Comparison of ENCODE assay signal across 21 cellular contexts in the genomic region with DNA sequence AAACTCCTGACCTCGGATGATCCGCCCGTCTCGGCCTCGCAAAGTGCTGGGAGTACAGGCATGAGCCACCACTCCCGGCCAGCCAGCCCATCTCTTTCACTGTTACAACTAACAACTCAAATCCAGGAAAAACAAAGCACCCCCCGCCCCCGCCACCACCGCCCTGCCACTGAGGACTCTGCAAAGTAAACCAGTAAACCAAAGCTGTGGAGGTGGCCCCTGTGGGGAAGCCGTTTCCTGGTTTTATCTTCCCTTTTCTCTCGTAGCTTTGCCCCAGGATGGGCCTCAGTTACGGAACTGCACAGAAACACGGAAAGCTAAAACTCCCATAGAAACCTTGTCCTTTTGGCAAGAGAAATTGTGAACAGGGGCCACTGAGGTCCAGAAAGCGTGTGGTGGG. TPM values are rescaled to one million over a fixed set of nuclear protein-coding genes. Genes with fewer than 3 reads are reported as not detected.
DNase-seq lines count a peak whose midpoint lies in the region; ATAC-seq and TF ChIP-seq lines count a peak whose summit lies in the region.
"Had no signal": no experiment of that assay in that cellular context is flagged by ENCODE, and none has a peak within 500 bp of the region (broad histone marks: within the 10 kb centered on the region; RNA-seq: fewer than 3 reads in every experiment).

No MANE protein-coding gene starts in this region.

- peak overlapping the region in 10 of 11 experiments; percentile 9 to 77 (median 44); a peak in 17 of 22 replicates for H3K4me2 ChIP-seq in BLaER1 treated with 17β-estradiol and CSF1 and Interleukin-3, amounts not matched to agents 10 nM and 100 nM
- H3K4me2 ChIP-seq: GM23338 had no signal

- no peak overlapping the region for H3K27ac ChIP-seq in BLaER1 treated with 17β-estradiol and CSF1 and Interleukin-3, amounts not matched to agents 10 nM and 100 nM
- H3K27ac ChIP-seq in foreskin keratinocyte, result no peak overlapping the region

- peaks cover 0 to 29% (median 7%) of the 10 kb centered on the region in 11 experiments; a peak in 10 of 22 replicates for H4K20me1 ChIP-seq in BLaER1 treated with 17β-estradiol and CSF1 and Interleukin-3, amounts not matched to agents 10 nM and 100 nM

- peak overlapping the region; percentile 84 for H3K27ac Mint-ChIP-seq in dendritic cell treated with granulocyte-macrophage colony-stimulating factor and Interleukin-4, amounts not matched to agents 40 ng/mL and 50 ng/mL, for 4 days
- H3K27ac Mint-ChIP-seq: CD4-positive, CD25-positive, alpha-beta regulatory T cell; GM23338 had no signal

- peaks cover 20% of the 10 kb centered on the region for H3K27me3 Mint-ChIP-seq in dendritic cell treated with granulocyte-macrophage colony-stimulating factor and Interleukin-4, amounts not matched to agents 40 ng/mL and 50 ng/mL, for 4 days

- no peak overlapping the region for H3K4me3 ChIP-seq in BLaER1 treated with 17β-estradiol and CSF1 and Interleukin-3, amounts not matched to agents 10 nM and 100 nM
- H3K4me3 ChIP-seq in H7 (ENCODE audit: insufficient read depth, low read depth, low read length), result no peak overlapping the region
- H3K4me3 ChIP-seq: GM23338, MG63 had no signal

- no peak for ATAC-seq in foreskin keratinocyte
- ATAC-seq: GM23338, HepG2 had no signal

- H3K27me3 ChIP-seq in BLaER1 treated with 17β-estradiol and CSF1 and Interleukin-3, amounts not matched to agents 10 nM and 100 nM, result peaks cover 25 to 44% (median 38%) of the 10 kb centered on the region in 11 experiments
- H3K27me3 ChIP-seq in H7 (ENCODE audit: control insufficient read depth, insufficient read depth, low read length) (peaks cover 8% of the 10 kb centered on the region), foreskin keratinocyte (peaks cover 46% of the 10 kb centered on the region)

- peak overlapping the region; percentile 32 for H3K4me3 Mint-ChIP-seq in dendritic cell treated with granulocyte-macrophage colony-stimulating factor and Interleukin-4, amounts not matched to agents 40 ng/mL and 50 ng/mL, for 4 days
- H3K4me3 Mint-ChIP-seq: CD4-positive, CD25-positive, alpha-beta regulatory T cell; GM23338 had no signal

- H3K36me3 ChIP-seq in BLaER1 treated with 17β-estradiol and CSF1 and Interleukin-3, amounts not matched to agents 10 nM and 100 nM, result peaks cover 0 to 4% (median 0%) of the 10 kb centered on the region in 11 experiments; a peak in 1 of 22 replicates
- no peaks in the 10 kb centered on the region for H3K36me3 ChIP-seq in H7 (replicated peaks; ENCODE audit: control insufficient read depth, insufficient read depth, low read length)
- H3K36me3 ChIP-seq: MG63 had no signal

- intact Hi-C loops in dendritic cell treated with granulocyte-macrophage colony-stimulating factor and Interleukin-4, amounts not matched to agents 40 ng/mL and 50 ng/mL, for 4 days (cut with micrococcal nuclease), result no loop called here

- peak; percentile 36 for DNase-seq in H7
- DNase-seq in NOMO-1 treated with DMSO at 0.1 percent for 48 hours (lab: John Stamatoyannopoulos, UW; ENCODE audit: unreplicated experiment), result peak; percentile 50
- DNase-seq in RPMI8226, result no peak
- no peak for DNase-seq in epidermal melanocyte (ENCODE audit: insufficient read length, low spot score)
- DNase-seq in foreskin keratinocyte, result no peak
- DNase-seq in NCI-H1105 (lab: John Stamatoyannopoulos, UW), result no peak
- DNase-seq: Caco-2; CD4-positive, CD25-positive, alpha-beta regulatory T cell; EL; MG63; NCI-H146; NCI-H2081; NCI-H510A treated with DMSO at 0.1 percent for 48 hours; NCI-H82; OCI-M1; SIG-M5; SW 1271 had no signal

- H3K9ac ChIP-seq in BLaER1 treated with 17β-estradiol and CSF1 and Interleukin-3, amounts not matched to agents 10 nM and 100 nM, result no peak overlapping the region

- H3K36me3 Mint-ChIP-seq in dendritic cell treated with granulocyte-macrophage colony-stimulating factor and Interleukin-4, amounts not matched to agents 40 ng/mL and 50 ng/mL, for 4 days (ENCODE audit: low read depth), result peaks cover 6% of the 10 kb centered on the region

- TF ChIP-seq CTCF in foreskin keratinocyte (conservative IDR thresholded peaks at IDR 0.05), result no peak

- H3K4me1 ChIP-seq in BLaER1 treated with 17β-estradiol and CSF1 and Interleukin-3, amounts not matched to agents 10 nM and 100 nM, result peaks cover 8 to 24% (median 13%) of the 10 kb centered on the region in 10 experiments; a peak in 19 of 20 replicates
- no peaks in the 10 kb centered on the region for H3K4me1 ChIP-seq in foreskin keratinocyte

- H3K9me3 Mint-ChIP-seq in dendritic cell treated with granulocyte-macrophage colony-stimulating factor and Interleukin-4, amounts not matched to agents 40 ng/mL and 50 ng/mL, for 4 days, result peaks cover 14% of the 10 kb centered on the region

- peaks cover 15 to 30% (median 24%) of the 10 kb centered on the region in 11 experiments for H3K9me3 ChIP-seq in BLaER1 treated with 17β-estradiol and CSF1 and Interleukin-3, amounts not matched to agents 10 nM and 100 nM (replicated peaks in 1 of 11)

- H3K4me1 Mint-ChIP-seq in dendritic cell treated with granulocyte-macrophage colony-stimulating factor and Interleukin-4, amounts not matched to agents 40 ng/mL and 50 ng/mL, for 4 days (ENCODE audit: low read depth), result peaks cover 44% of the 10 kb centered on the region

RNA-seq across cellular contexts. Expression of gene CHMP6, which starts 17.5 kb away (rescaled TPM):
- 13.0 and 15.0 TPM in 2 replicates for total RNA-seq in H7 (2014; rRNA removed; shearing (Covaris generic))
- total RNA-seq in foreskin keratinocyte, result 26.1 and 27.1 TPM in 2 replicates
- polyA plus RNA-seq in foreskin keratinocyte, result 41.1 and 43.9 TPM in 2 replicates

RNA-seq across cellular contexts. Expression of gene BAIAP2, which starts 25.8 kb away (rescaled TPM):
- total RNA-seq in H7 (2014; rRNA removed; shearing (Covaris generic)), result 14.9 and 19.5 TPM in 2 replicates
- total RNA-seq in foreskin keratinocyte, result 104 and 106 TPM in 2 replicates
- 117 and 118 TPM in 2 replicates for polyA plus RNA-seq in foreskin keratinocyte

Comparison
In these comparisons a context has a peak if more than half of its experiments do, and no peak if none do; other contexts are left out.
1. DNase-seq: peak in H7 (single experiment) and NOMO-1 treated with DMSO at 0.1 percent for 48 hours (single experiment); none in RPMI8226 (single experiment), epidermal melanocyte (single experiment), foreskin keratinocyte (0 of 2) and NCI-H1105 (single experiment).